ENCODE assay signal across 8 cellular contexts in the genomic region with DNA sequence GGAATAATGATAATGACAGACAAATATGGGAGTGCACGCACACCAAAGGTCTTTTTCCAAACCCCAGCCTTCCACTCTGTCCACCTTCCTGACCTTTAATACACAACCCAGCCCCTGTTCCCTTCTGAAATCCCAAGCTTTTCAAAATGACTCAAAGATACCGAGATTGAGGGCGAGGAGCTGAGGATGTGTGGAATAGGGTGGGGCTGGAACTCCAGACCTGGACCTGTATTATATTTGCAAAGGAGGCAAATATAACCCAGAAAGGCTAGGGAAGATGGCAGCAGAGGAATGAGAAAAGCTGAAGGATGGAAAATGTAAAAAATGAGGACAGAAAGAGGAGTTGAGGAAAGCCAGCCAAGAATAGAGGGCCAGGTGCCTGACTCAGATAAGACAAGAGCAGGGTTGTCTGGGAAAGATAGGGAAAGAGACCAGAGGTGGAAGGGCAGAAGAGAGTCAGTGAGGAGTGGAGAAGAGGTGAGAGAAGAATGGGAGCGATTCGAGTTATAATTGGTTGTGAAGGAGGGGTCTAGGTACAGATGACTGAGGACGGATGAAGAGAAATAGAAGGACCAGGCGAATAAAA. TPM values are rescaled to one million over a fixed set of nuclear protein-coding genes. Genes with fewer than 3 reads are reported as not detected.
DNase-seq lines count a peak whose midpoint lies in the region; ATAC-seq and TF ChIP-seq lines count a peak whose summit lies in the region.

No MANE protein-coding gene starts in this region.

- H3K4me3 Mint-ChIP-seq in activated T-helper 2 cell treated with anti-CD3 and anti-CD28 coated beads, Interferon-gamma antibody, Interleukin-2, Interleukin-4, amounts not matched to agents 10 μg/mL and 5 μg/mL and 100 μg/mL, durations not matched to agents 14 hours and 24 hours and 36 hours (ENCODE audit: low read depth): peak overlapping the region; percentile 79
- peak overlapping the region; percentile 76 to 86 (median 80) for H3K4me3 Mint-ChIP-seq in immature natural killer cell

- DNase-seq in right atrium auricular region (ENCODE audit: low spot score) (no peak), Right ventricle myocardium inferior (ENCODE audit: missing footprints) (no peak), immature natural killer cell (no peak), thyroid gland (no peak), SKM-1 (lab: John Stamatoyannopoulos, UW; ENCODE audit: unreplicated experiment) (no peak), dedifferentiated amniotic fluid mesenchymal stem cell (ENCODE audit: extremely low spot score) (no peak), HT-29 (ENCODE audit: low spot score) (no peak)
- DNase-seq in activated T-helper 2 cell treated with anti-CD3 and anti-CD28 coated beads, Interferon-gamma antibody, Interleukin-2, Interleukin-4, amounts not matched to agents 10 μg/mL and 5 μg/mL and 100 μg/mL, durations not matched to agents 14 hours and 24 hours and 36 hours (ENCODE audit: low spot score): no peak

- H3K36me3 ChIP-seq in right atrium auricular region (peaks cover 6% of the 10 kb centered on the region), thyroid gland (peaks cover 4 to 5% of the 10 kb centered on the region in 2 donors)

- H3K9me3 ChIP-seq in right atrium auricular region (no peaks in the 10 kb centered on the region), thyroid gland (no peaks in the 10 kb centered on the region)

- H3K27ac ChIP-seq in right atrium auricular region (peak overlapping the region; percentile 80 to 88), thyroid gland (peak overlapping the region; percentile 75 to 97 (median 94))

- H3K4me3 ChIP-seq in right atrium auricular region (peak overlapping the region; percentile 72 to 80), thyroid gland (replicated peaks in 1 of 3) (peak overlapping the region in 1 of 3 donors; percentile 69)

- no peak for TF ChIP-seq POLR2A in thyroid gland (IDR thresholded peaks at IDR 0.05)

- peaks cover 25% of the 10 kb centered on the region for H3K36me3 Mint-ChIP-seq in activated T-helper 2 cell treated with anti-CD3 and anti-CD28 coated beads, Interferon-gamma antibody, Interleukin-2, Interleukin-4, amounts not matched to agents 10 μg/mL and 5 μg/mL and 100 μg/mL, durations not matched to agents 14 hours and 24 hours and 36 hours (ENCODE audit: low read depth)
- H3K36me3 Mint-ChIP-seq in immature natural killer cell: no peaks in the 10 kb centered on the region

- peaks cover 11% of the 10 kb centered on the region for H3K27me3 Mint-ChIP-seq in activated T-helper 2 cell treated with anti-CD3 and anti-CD28 coated beads, Interferon-gamma antibody, Interleukin-2, Interleukin-4, amounts not matched to agents 10 μg/mL and 5 μg/mL and 100 μg/mL, durations not matched to agents 14 hours and 24 hours and 36 hours (ENCODE audit: low read depth)
- H3K27me3 Mint-ChIP-seq in immature natural killer cell (ENCODE audit: low read depth in 3 of 3): peaks cover 13 to 18% (median 15%) of the 10 kb centered on the region in 3 donors

- no peak for TF ChIP-seq CTCF in right atrium auricular region (IDR thresholded peaks at IDR 0.05)
- no peak for TF ChIP-seq CTCF in thyroid gland (IDR thresholded peaks at IDR 0.05)

- H3K27me3 ChIP-seq in right atrium auricular region: no peaks in the 10 kb centered on the region
- no peaks in the 10 kb centered on the region for H3K27me3 ChIP-seq in thyroid gland

- 26 to 29% methylated on average over 7 of the region's 7 CpGs for WGBS in thyroid gland, 2 donors

- no peaks in the 10 kb centered on the region for H3K9me3 Mint-ChIP-seq in activated T-helper 2 cell treated with anti-CD3 and anti-CD28 coated beads, Interferon-gamma antibody, Interleukin-2, Interleukin-4, amounts not matched to agents 10 μg/mL and 5 μg/mL and 100 μg/mL, durations not matched to agents 14 hours and 24 hours and 36 hours
- no peaks in the 10 kb centered on the region for H3K9me3 Mint-ChIP-seq in immature natural killer cell

- no peak for ATAC-seq in Right ventricle myocardium inferior

- peaks cover 38% of the 10 kb centered on the region for H3K4me1 Mint-ChIP-seq in activated T-helper 2 cell treated with anti-CD3 and anti-CD28 coated beads, Interferon-gamma antibody, Interleukin-2, Interleukin-4, amounts not matched to agents 10 μg/mL and 5 μg/mL and 100 μg/mL, durations not matched to agents 14 hours and 24 hours and 36 hours (ENCODE audit: low read depth)
- peaks cover 26 to 31% of the 10 kb centered on the region in 2 donors for H3K4me1 Mint-ChIP-seq in immature natural killer cell

- H3K4me1 ChIP-seq in right atrium auricular region (peaks cover 0 to 51% of the 10 kb centered on the region in 2 donors), thyroid gland (peaks cover 26 to 40% of the 10 kb centered on the region in 2 donors)

- H3K27ac Mint-ChIP-seq in activated T-helper 2 cell treated with anti-CD3 and anti-CD28 coated beads, Interferon-gamma antibody, Interleukin-2, Interleukin-4, amounts not matched to agents 10 μg/mL and 5 μg/mL and 100 μg/mL, durations not matched to agents 14 hours and 24 hours and 36 hours: peak overlapping the region; percentile 52
- H3K27ac Mint-ChIP-seq in immature natural killer cell: peak overlapping the region in 4 of 6 donors; percentile 43 to 67 (median 52)

- intact Hi-C loops in Right ventricle myocardium inferior (cut with DNase I): no loop called here
- intact Hi-C loops in activated T-helper 2 cell treated with anti-CD3 and anti-CD28 coated beads, Interferon-gamma antibody, Interleukin-2, Interleukin-4, amounts not matched to agents 10 μg/mL and 5 μg/mL and 100 μg/mL, durations not matched to agents 14 hours and 24 hours and 36 hours (cut with micrococcal nuclease): loop anchor here (2.0 to 5.0 kb wide), 2 partner anchors 14 to 62 kb away; a partner anchor contains a TSS
- intact Hi-C loops in thyroid gland (cut with DNase I): no loop called here

RNA-seq across cellular contexts. Expression of a gene that starts 1.0 kb away (rescaled TPM):
- 100 to 1,000 TPM in 1 of 2 donors, 10 to 100 TPM in 1; 67.8 to 119 TPM for total RNA-seq in right atrium auricular region
- total RNA-seq in Right ventricle myocardium inferior: 152 TPM
- 235 and 262 TPM in 2 replicates for total RNA-seq in activated T-helper 2 cell treated with anti-CD3 and anti-CD28 coated beads, Interferon-gamma antibody, Interleukin-2, Interleukin-4, amounts not matched to agents 10 μg/mL and 5 μg/mL and 100 μg/mL, durations not matched to agents 14 hours and 24 hours and 36 hours
- 1 to 10 TPM in 2 of 3 donors, under 1 TPM in 1; 0.40 to 8.0 (median 4.9) TPM for polyA plus RNA-seq in immature natural killer cell
- 100 to 1,000 TPM in 2 of 4 donors, 10 to 100 TPM in 2; 60.0 to 186 (median 103) TPM for total RNA-seq in thyroid gland
- total RNA-seq in HT-29 (2014; rRNA removed; shearing (Covaris generic)): 87.6 and 105 TPM in 2 replicates

RNA-seq across cellular contexts. Expression of a gene that starts 7.2 kb away (rescaled TPM):
- total RNA-seq in right atrium auricular region (under 1 TPM in 1 of 2 donors, not detected in 1; 0.47 TPM), Right ventricle myocardium inferior (0.24 TPM), thyroid gland (under 1 TPM in 1 of 4 donors, not detected in 3; 0.13 TPM)
- total RNA-seq in activated T-helper 2 cell treated with anti-CD3 and anti-CD28 coated beads, Interferon-gamma antibody, Interleukin-2, Interleukin-4, amounts not matched to agents 10 μg/mL and 5 μg/mL and 100 μg/mL, durations not matched to agents 14 hours and 24 hours and 36 hours: 215 and 223 TPM in 2 replicates
- polyA plus RNA-seq in immature natural killer cell: 1 to 10 TPM; 1.3 to 8.3 (median 1.6) TPM
- 0.05 and 0.56 TPM in 2 replicates for total RNA-seq in HT-29 (2014; rRNA removed; shearing (Covaris generic))

RNA-seq across cellular contexts. Expression of a gene that starts 12.2 kb away (rescaled TPM):
- total RNA-seq in right atrium auricular region (100 to 1,000 TPM; 121 to 138 TPM), Right ventricle myocardium inferior (156 TPM), thyroid gland (100 to 1,000 TPM; 110 to 253 (median 196) TPM)
- 162 and 172 TPM in 2 replicates for total RNA-seq in activated T-helper 2 cell treated with anti-CD3 and anti-CD28 coated beads, Interferon-gamma antibody, Interleukin-2, Interleukin-4, amounts not matched to agents 10 μg/mL and 5 μg/mL and 100 μg/mL, durations not matched to agents 14 hours and 24 hours and 36 hours
- 100 to 1,000 TPM; 102 to 165 (median 155) TPM for polyA plus RNA-seq in immature natural killer cell
- 383 and 384 TPM in 2 replicates for total RNA-seq in HT-29 (2014; rRNA removed; shearing (Covaris generic))

RNA-seq across cellular contexts. Expression of a gene that starts 24.2 kb away (rescaled TPM):
- 1 to 10 TPM; 3.2 to 7.3 TPM for total RNA-seq in right atrium auricular region
- 13.4 TPM for total RNA-seq in Right ventricle myocardium inferior
- total RNA-seq in activated T-helper 2 cell treated with anti-CD3 and anti-CD28 coated beads, Interferon-gamma antibody, Interleukin-2, Interleukin-4, amounts not matched to agents 10 μg/mL and 5 μg/mL and 100 μg/mL, durations not matched to agents 14 hours and 24 hours and 36 hours: 354 and 368 TPM in 2 replicates
- 10 to 100 TPM in 1 of 3 donors, 1 to 10 TPM in 2; 2.0 to 11.7 (median 6.6) TPM for polyA plus RNA-seq in immature natural killer cell
- 1 to 10 TPM; 3.5 to 8.1 (median 3.9) TPM for total RNA-seq in thyroid gland
- 0.25 and 0.47 TPM in 2 replicates for total RNA-seq in HT-29 (2014; rRNA removed; shearing (Covaris generic))

RNA-seq across cellular contexts. Expression of a gene that starts 41.3 kb away (rescaled TPM):
- total RNA-seq in right atrium auricular region (10 to 100 TPM; 72.7 to 73.6 TPM), Right ventricle myocardium inferior (83.1 TPM), thyroid gland (10 to 100 TPM; 44.5 to 86.7 (median 63.1) TPM)
- 33.0 and 35.6 TPM in 2 replicates for total RNA-seq in activated T-helper 2 cell treated with anti-CD3 and anti-CD28 coated beads, Interferon-gamma antibody, Interleukin-2, Interleukin-4, amounts not matched to agents 10 μg/mL and 5 μg/mL and 100 μg/mL, durations not matched to agents 14 hours and 24 hours and 36 hours
- polyA plus RNA-seq in immature natural killer cell: 10 to 100 TPM; 34.1 to 62.1 (median 45.6) TPM
- total RNA-seq in HT-29 (2014; rRNA removed; shearing (Covaris generic)): 103 and 108 TPM in 2 replicates

Comparison
In these comparisons a context has a peak if more than half of its experiments do, and no peak if none do; other contexts are left out.
1. RNA of a gene that starts 7.2 kb away (total RNA-seq): 215 to 223 TPM in activated T-helper 2 cell treated with anti-CD3 and anti-CD28 coated beads, Interferon-gamma antibody, Interleukin-2, Interleukin-4, amounts not matched to agents 10 μg/mL and 5 μg/mL and 100 μg/mL, durations not matched to agents 14 hours and 24 hours and 36 hours; 0.05 to 0.56 TPM in HT-29, 0.47 TPM in right atrium auricular region, 0.24 TPM in Right ventricle myocardium inferior (single experiment) and 0.13 TPM in thyroid gland; every median in the first group is over 100 times any median in the second.